8 cellular contexts compared by ENCODE assay signal in genomic region chr20:32743237-32744112, GRCh38. TPM values are rescaled to one million over a fixed set of nuclear protein-coding genes. Genes with fewer than 3 reads are reported as not detected.
DNase-seq lines count a peak whose midpoint lies in the region; ATAC-seq and TF ChIP-seq lines count a peak whose summit lies in the region.

TSS of gene COMMD7 (minus strand) at chr20:32743467. CDS start at chr20:32743391, 76 bp downstream.

- H3K4me1 ChIP-seq in RWPE2 (ENCODE audit: insufficient read depth, poor library complexity, severe bottlenecking) = peaks cover 16% of the 10 kb centered on the region
- peaks cover 0 to 26% (median 7%) of the 10 kb centered on the region in 3 donors for H3K4me1 ChIP-seq in gastroesophageal sphincter
- peaks cover 5 to 23% of the 10 kb centered on the region in 2 donors for H3K4me1 ChIP-seq in thoracic aorta (ENCODE audit: control insufficient read depth in 1 of 2, low read depth in 2 of 2)

- H3K9me3 ChIP-seq in RWPE2 (ENCODE audit: severe bottlenecking) (no peaks in the 10 kb centered on the region), gastroesophageal sphincter (no peaks in the 10 kb centered on the region), thoracic aorta (no peaks in the 10 kb centered on the region)

- H3K27me3 ChIP-seq in RWPE2 (ENCODE audit: insufficient read depth, poor library complexity, severe bottlenecking) (no peaks in the 10 kb centered on the region), gastroesophageal sphincter (no peaks in the 10 kb centered on the region), thoracic aorta (replicated peaks; ENCODE audit: insufficient read depth) (no peaks in the 10 kb centered on the region)

- TF ChIP-seq EP300 in gastroesophageal sphincter (IDR thresholded peaks at IDR 0.05) = no peak

- H3K36me3 ChIP-seq in RWPE2 (ENCODE audit: low read depth) (no peaks in the 10 kb centered on the region), gastroesophageal sphincter (no peaks in the 10 kb centered on the region), thoracic aorta (no peaks in the 10 kb centered on the region)

- DNase-seq in SIG-M5 treated with dmso at 0.1 percent for 504 hours (lab: John Stamatoyannopoulos, UW; ENCODE audit: unreplicated experiment) = peak; percentile 51
- DNase-seq in SIG-M5 (lab: John Stamatoyannopoulos, UW) = no peak
- peak; percentile 84 for DNase-seq in RWPE2 (ENCODE audit: low spot score)
- DNase-seq in activated gamma-delta T cell treated with anti-CD3 and anti-CD28 coated beads, Interleukin-2, amount 50 U/mL, for 16 hours (ENCODE audit: low read depth) = peak; percentile 40
- peak in 40 of 56 donors; percentile 4 to 58 (median 32) for DNase-seq in nucleus accumbens (lab: John Stamatoyannopoulos, UW)
- no peak for DNase-seq in thoracic aorta (ENCODE audit: low spot score)

- H3K4me3 ChIP-seq in RWPE2 (ENCODE audit: severe bottlenecking) (peak within 1 kb of the TSS; percentile 51), gastroesophageal sphincter (peak within 1 kb of the TSS; percentile 83 to 90), thoracic aorta (peak within 1 kb of the TSS; percentile 83)

- TF ChIP-seq POLR2A in gastroesophageal sphincter (IDR thresholded peaks at IDR 0.05) = peak; percentile 45 to 47

- TF ChIP-seq CTCF in RWPE2 (IDR thresholded peaks at IDR 0.05; ENCODE audit: poor library complexity, severe bottlenecking) = no peak
- no peak for TF ChIP-seq CTCF in gastroesophageal sphincter (IDR thresholded peaks at IDR 0.05)
- TF ChIP-seq CTCF in thoracic aorta (IDR thresholded peaks at IDR 0.05) = no peak

- WGBS in gastroesophageal sphincter (ENCODE audit: low coverage in 1 of 2), 2 donors = 3 to 6% methylated on average over 11 to 24 of the region's 64 CpGs

- peak within 1 kb of the TSS; percentile 9 for H3K27ac ChIP-seq in RWPE2 (ENCODE audit: poor library complexity, severe bottlenecking)
- H3K27ac ChIP-seq in gastroesophageal sphincter = peak within 1 kb of the TSS; percentile 62 to 90 (median 88)
- H3K27ac ChIP-seq in thoracic aorta = peak within 1 kb of the TSS; percentile 59 to 80

- ATAC-seq in HG03521 (IDR thresholded peaks at IDR 0.05; ENCODE audit: unreplicated experiment) = peak; percentile 52
- peak; percentile 76 for ATAC-seq in RWPE2 (ENCODE audit: low read depth)
- peak; percentile 87 for ATAC-seq in gastroesophageal sphincter
- ATAC-seq in thoracic aorta (ENCODE audit: insufficient number of reproducible peaks, low FRiP score, low read depth) = peak; percentile 42

RNA-seq across cellular contexts. Expression of gene COMMD7, which starts in this region (rescaled TPM):
- total RNA-seq in gastroesophageal sphincter (10 to 100 TPM; 25.0 to 33.2 (median 30.7) TPM), thoracic aorta (10 to 100 TPM; 15.7 to 24.6 TPM)

Comparison
In these comparisons a context has a peak if more than half of its experiments do, and no peak if none do; other contexts are left out.
1. DNase-seq: peak in SIG-M5 treated with dmso at 0.1 percent for 504 hours (single experiment), RWPE2 (single experiment), activated gamma-delta T cell treated with anti-CD3 and anti-CD28 coated beads, Interleukin-2, amount 50 U/mL, for 16 hours (single experiment) and nucleus accumbens (40 of 56); none in SIG-M5 (single experiment) and thoracic aorta (single experiment).
2. H3K27ac ChIP-seq: peak in every context shown above with its lines; median percentile 88 in gastroesophageal sphincter; 70 in thoracic aorta; 9 in RWPE2.
3. Peak in every context shown above with its lines, with median percentiles within 50 percentile points of each other: ATAC-seq and H3K4me3 ChIP-seq.